Comparison of ENCODE assay signal across 19 cellular contexts in the genomic region with DNA sequence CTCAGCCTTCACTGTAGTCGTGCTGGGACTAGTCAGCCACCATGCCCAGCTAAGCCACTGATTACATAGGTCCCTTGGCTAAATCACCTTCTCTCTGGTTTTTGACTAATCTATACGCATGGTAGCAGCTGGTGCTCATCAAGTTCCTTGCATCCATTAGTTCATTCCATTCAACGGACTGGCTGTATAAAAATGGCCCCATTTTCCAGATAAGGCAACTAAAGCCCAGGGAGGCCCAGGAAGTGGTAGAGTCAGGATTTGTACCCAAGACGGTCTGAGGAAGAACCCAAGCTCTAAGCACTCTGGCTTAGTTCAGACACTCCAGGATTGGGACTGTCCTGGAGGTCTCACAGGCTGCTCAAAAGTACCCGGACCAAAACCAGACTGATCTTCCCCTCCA. TPM values are rescaled to one million over a fixed set of nuclear protein-coding genes. Genes with fewer than 3 reads are reported as not detected.
A peak's percentile ranks its signal among the peaks of the same experiment; 100 is the strongest.
DNase-seq lines count a peak whose midpoint lies in the region; ATAC-seq, FAIRE-seq and TF ChIP-seq lines count a peak whose summit lies in the region.
"Had no signal": no experiment of that assay in that cellular context is flagged by ENCODE, and none has a peak within 500 bp of the region (broad histone marks: within the 10 kb centered on the region; RNA-seq: fewer than 3 reads in every experiment).

No MANE protein-coding gene starts in this region.

- in situ Hi-C loops in K562 (cut with MboI): no loop called here

- WGBS in K562 (ENCODE audit: insufficient coverage, low coverage, missing lambda C conversion rate): 70% methylated on average over 5 of the region's 5 CpGs

- H3K27ac Mint-ChIP-seq in T-helper 2 cell treated with Interferon-gamma antibody and Interleukin-4, amounts not matched to agents 5 μg/mL and 100 μg/mL, for 36 hours: peak overlapping the region; percentile 83
- H3K27ac Mint-ChIP-seq in GM23338: 0 out of 2 replicates have a peak overlapping the region, but pooled peaks have one; percentile 27
- H3K27ac Mint-ChIP-seq in CD4-positive, alpha-beta memory T cell: peak overlapping the region in 3 of 7 donors; percentile 32 to 60 (median 58)
- H3K27ac Mint-ChIP-seq in naive thymus-derived CD8-positive, alpha-beta T cell: peak overlapping the region in 2 of 10 donors; percentile 31 to 35
- H3K27ac Mint-ChIP-seq: activated B cell treated with CpG ODN at 0.5 μM for 24 hours, memory B cell, nephron had no signal

- BruUV-seq in K562 (replicated peaks; lab: Mats Ljungman, UMichigan): no TSS peak

- H3K27me3 Mint-ChIP-seq in T-helper 2 cell treated with Interferon-gamma antibody and Interleukin-4, amounts not matched to agents 5 μg/mL and 100 μg/mL, for 36 hours (ENCODE audit: low read depth): no peaks in the 10 kb centered on the region
- H3K27me3 Mint-ChIP-seq in GM23338 (ENCODE audit: insufficient read depth, low read depth, poor library complexity): peaks cover 10% of the 10 kb centered on the region
- H3K27me3 Mint-ChIP-seq in CD4-positive, alpha-beta memory T cell: no peaks in the 10 kb centered on the region
- no peaks in the 10 kb centered on the region for H3K27me3 Mint-ChIP-seq in naive thymus-derived CD8-positive, alpha-beta T cell
- H3K27me3 Mint-ChIP-seq: activated B cell treated with CpG ODN at 0.5 μM for 24 hours, memory B cell had no signal

- H3K27me3 ChIP-seq in GM23338 (ENCODE audit: insufficient read depth): no peaks in the 10 kb centered on the region
- no peaks in the 10 kb centered on the region for H3K27me3 ChIP-seq in K562 (ENCODE audit: control insufficient read depth in 2 of 2, insufficient read depth in 2 of 2, low read length in 2 of 2)
- no peaks in the 10 kb centered on the region for H3K27me3 ChIP-seq in CD4-positive, alpha-beta memory T cell (ENCODE audit: insufficient read depth, low read length)
- H3K27me3 ChIP-seq: hepatocyte, upper lobe of right lung had no signal

- no peaks in the 10 kb centered on the region for H3K9me2 ChIP-seq in GM23338 (ENCODE audit: insufficient read depth)

- no peak for TF ChIP-seq CTCF in GM23338 (conservative IDR thresholded peaks at IDR 0.05; ENCODE audit: low read depth in 2 of 2)
- TF ChIP-seq CTCF in K562 (IDR thresholded peaks at IDR 0.05 in 2 of 3, conservative IDR thresholded peaks at IDR 0.05 in 1 of 3; ENCODE audit: insufficient read depth in 2 of 3, low read depth in 1 of 3, low read length in 3 of 3): no peak

- H2AFZ ChIP-seq in GM23338: no peak overlapping the region
- no peak overlapping the region for H2AFZ ChIP-seq in K562 (ENCODE audit: low read depth, low read length)
- H2AFZ ChIP-seq: hepatocyte had no signal

- peaks cover 49% of the 10 kb centered on the region for H3K36me3 Mint-ChIP-seq in T-helper 2 cell treated with Interferon-gamma antibody and Interleukin-4, amounts not matched to agents 5 μg/mL and 100 μg/mL, for 36 hours (ENCODE audit: low read depth)
- peaks cover 33% of the 10 kb centered on the region for H3K36me3 Mint-ChIP-seq in GM23338 (ENCODE audit: low read depth)
- no peaks in the 10 kb centered on the region for H3K36me3 Mint-ChIP-seq in CD4-positive, alpha-beta memory T cell
- no peaks in the 10 kb centered on the region for H3K36me3 Mint-ChIP-seq in naive thymus-derived CD8-positive, alpha-beta T cell
- H3K36me3 Mint-ChIP-seq: memory B cell had no signal

- DNase-seq in T-helper 2 cell treated with Interferon-gamma antibody and Interleukin-4, amounts not matched to agents 5 μg/mL and 100 μg/mL, for 36 hours (ENCODE audit: low spot score): no peak
- DNase-seq in T-helper 2 cell (no peak), GM23338 (ENCODE audit: low spot score) (no peak), K562 (ENCODE audit: extremely low read depth in 1 of 4, low spot score in 3 of 4) (no peak)
- no peak for DNase-seq in CD4-positive, alpha-beta memory T cell
- no peak for DNase-seq in naive thymus-derived CD8-positive, alpha-beta T cell
- DNase-seq: activated B cell treated with CpG ODN at 0.5 μM for 24 hours; amniotic stem cell; central memory CD4-positive, alpha-beta T cell; DMS79 treated with DMSO at 0.1 percent for 48 hours; stimulated activated CD4-positive, alpha-beta T cell treated with anti-CD3 and anti-CD28 coated beads, Interleukin-12 subunit alpha, Interleukin-12 subunit beta, amount 100 ng/mL, for 4 hours; stimulated activated naive CD8-positive, alpha-beta T cell treated with anti-CD3 and anti-CD28 coated beads, Interleukin-15, Interleukin-2, amounts not matched to agents 100 U/mL and 50 U/mL, for 24 hours; upper lobe of right lung had no signal

- H3F3A ChIP-seq in GM23338 (replicated peaks; ENCODE audit: low read depth): 0 out of 2 replicates have a peak, but pooled peaks cover 6% of the 10 kb centered on the region

- peak overlapping the region; percentile 59 for H3K4me3 Mint-ChIP-seq in T-helper 2 cell treated with Interferon-gamma antibody and Interleukin-4, amounts not matched to agents 5 μg/mL and 100 μg/mL, for 36 hours
- no peak overlapping the region for H3K4me3 Mint-ChIP-seq in GM23338
- no peak overlapping the region for H3K4me3 Mint-ChIP-seq in CD4-positive, alpha-beta memory T cell
- H3K4me3 Mint-ChIP-seq in naive thymus-derived CD8-positive, alpha-beta T cell: no peak overlapping the region
- H3K4me3 Mint-ChIP-seq: activated B cell treated with CpG ODN at 0.5 μM for 24 hours, memory B cell, nephron had no signal

- H3K9me3 Mint-ChIP-seq in T-helper 2 cell treated with Interferon-gamma antibody and Interleukin-4, amounts not matched to agents 5 μg/mL and 100 μg/mL, for 36 hours: no peaks in the 10 kb centered on the region
- no peaks in the 10 kb centered on the region; the same call in 2 of the 3 replicates for H3K9me3 Mint-ChIP-seq in GM23338
- no peaks in the 10 kb centered on the region for H3K9me3 Mint-ChIP-seq in CD4-positive, alpha-beta memory T cell
- no peaks in the 10 kb centered on the region for H3K9me3 Mint-ChIP-seq in naive thymus-derived CD8-positive, alpha-beta T cell
- H3K9me3 Mint-ChIP-seq: activated B cell treated with CpG ODN at 0.5 μM for 24 hours, memory B cell, nephron had no signal

- no peaks in the 10 kb centered on the region for H3K9me3 ChIP-seq in K562 (replicated peaks; ENCODE audit: control insufficient read depth, insufficient read depth, low read depth, low read length)
- H3K9me3 ChIP-seq in CD4-positive, alpha-beta memory T cell (ENCODE audit: control insufficient read depth in 1 of 2, low read length in 2 of 2): no peaks in the 10 kb centered on the region
- H3K9me3 ChIP-seq: upper lobe of right lung had no signal

- peaks cover 39% of the 10 kb centered on the region for H3K79me2 ChIP-seq in GM23338 (replicated peaks; ENCODE audit: insufficient read depth)
- peaks cover 35% of the 10 kb centered on the region for H3K79me2 ChIP-seq in K562 (ENCODE audit: control insufficient read depth, insufficient read depth, low read length)

- TF ChIP-seq RAD21 in K562 (CRISPR knock-in tag; conservative IDR thresholded peaks at IDR 0.05 in 1 of 2, IDR thresholded peaks at IDR 0.05 in 1 of 2): no peak

- H3K27ac ChIP-seq in GM23338 (ENCODE audit: low read depth): no peak overlapping the region
- H3K27ac ChIP-seq in K562 (ENCODE audit: extremely low read depth, low read depth, low read length): no peak overlapping the region
- no peak overlapping the region for H3K27ac ChIP-seq in CD4-positive, alpha-beta memory T cell (ENCODE audit: low read depth, low read length)
- H3K27ac ChIP-seq: C4-2B, hepatocyte, upper lobe of right lung had no signal

- H3K9ac ChIP-seq in K562 (ENCODE audit: insufficient read depth in 1 of 2, low read depth in 2 of 2, low read length in 2 of 2): peak overlapping the region in 1 of 2 experiments; percentile 29; a peak in 1 of 4 replicates

- POLR2A ChIA-PET in K562 (lab: Yijun Ruan, JAX): interaction anchor here (0.6 to 2.2 kb wide), 6 partner anchors 8 to 1033 kb away, joined by 3 to 11 read pairs (median 6); partner anchors contain the start of genes ACTL10 and ZNF341
- POLR2A ChIA-PET in CD4-positive, alpha-beta memory T cell (lab: Charles Lee; ENCODE audit: partially characterized antibody): interaction anchor here (1.2 to 5.3 kb wide), 5 partner anchors 14 to 431 kb away, joined by 3 to 122 read pairs (median 7); partner anchors contain the start of genes ACTL10, C20orf144, EIF2S2 and PXMP4
- POLR2A ChIA-PET in naive thymus-derived CD8-positive, alpha-beta T cell (lab: Charles Lee): interaction anchor here (0.5 to 5.6 kb wide), 3 partner anchors 14 to 48 kb away, joined by 4 to 21 read pairs (median 21); partner anchors contain the start of genes ACTL10 and C20orf144

- TF ChIP-seq POLR2A in K562 (conservative IDR thresholded peaks at IDR 0.05): no peak

- no peak overlapping the region for H3K4me2 ChIP-seq in GM23338
- H3K4me2 ChIP-seq in K562 (ENCODE audit: insufficient read depth, low read length): no peak overlapping the region
- H3K4me2 ChIP-seq: hepatocyte had no signal

- H3K4me1 ChIP-seq in GM23338 (ENCODE audit: insufficient read depth) (peaks cover 6% of the 10 kb centered on the region; the same call in 1 of the 2 replicates), K562 (replicated peaks in 1 of 2; ENCODE audit: control insufficient read depth in 2 of 2, insufficient read depth in 2 of 2, low read length in 2 of 2) (peaks cover 9 to 46% of the 10 kb centered on the region in 2 experiments)
- peaks cover 50% of the 10 kb centered on the region for H3K4me1 ChIP-seq in CD4-positive, alpha-beta memory T cell (ENCODE audit: insufficient read depth, low read length)

- TF ChIP-seq EP300 in K562 (IDR thresholded peaks at IDR 0.05; ENCODE audit: low read length): no peak

- intact Hi-C loops in K562 (cut with micrococcal nuclease): no loop called here
- intact Hi-C loops in CD4-positive, alpha-beta memory T cell (cut with micrococcal nuclease): no loop called here

- H3K4me1 Mint-ChIP-seq in T-helper 2 cell treated with Interferon-gamma antibody and Interleukin-4, amounts not matched to agents 5 μg/mL and 100 μg/mL, for 36 hours (ENCODE audit: low read depth): peaks cover 58% of the 10 kb centered on the region
- peaks cover 20% of the 10 kb centered on the region for H3K4me1 Mint-ChIP-seq in GM23338
- H3K4me1 Mint-ChIP-seq in CD4-positive, alpha-beta memory T cell: peaks cover 23 to 63% (median 44%) of the 10 kb centered on the region in 4 donors
- peaks cover 8 to 41% (median 24%) of the 10 kb centered on the region in 4 donors for H3K4me1 Mint-ChIP-seq in naive thymus-derived CD8-positive, alpha-beta T cell

- no peak for ATAC-seq in GM23338
- ATAC-seq in K562: no peak
- no peak for ATAC-seq in naive thymus-derived CD8-positive, alpha-beta T cell
- ATAC-seq: stimulated activated naive CD8-positive, alpha-beta T cell treated with anti-CD3 and anti-CD28 coated beads, Interleukin-15, Interleukin-2, amounts not matched to agents 100 U/mL and 50 U/mL, for 24 hours; upper lobe of right lung had no signal

- no peak for FAIRE-seq in K562 (lab: Jason Lieb, UNC)
- FAIRE-seq: keratinocyte had no signal

- CTCF ChIA-PET in K562 (lab: Yijun Ruan, JAX; ENCODE audit: low intra/inter-chr PET ratio): no interaction called here
- CTCF ChIA-PET in CD4-positive, alpha-beta memory T cell (lab: Charles Lee; ENCODE audit: partially characterized antibody): interaction anchor here (1.0 to 6.5 kb wide), 3 partner anchors 14 to 238 kb away, joined by 3 to 88 read pairs (median 6); partner anchors contain the start of genes ACTL10 and SNTA1

- H3K36me3 ChIP-seq in GM23338 (ENCODE audit: insufficient read depth) (peaks cover 4% of the 10 kb centered on the region; the same call in 1 of the 2 replicates), K562 (ENCODE audit: control insufficient read depth, insufficient read depth, low read length) (peaks cover 52% of the 10 kb centered on the region; the same call in 2 of the 3 replicates)
- no peaks in the 10 kb centered on the region for H3K36me3 ChIP-seq in CD4-positive, alpha-beta memory T cell (ENCODE audit: insufficient read depth, low read length)
- H3K36me3 ChIP-seq: upper lobe of right lung had no signal

- no peak overlapping the region for H3K4me3 ChIP-seq in GM23338
- H3K4me3 ChIP-seq in K562: no peak overlapping the region
- no peak overlapping the region for H3K4me3 ChIP-seq in CD4-positive, alpha-beta memory T cell (ENCODE audit: low read length in 2 of 2)
- H3K4me3 ChIP-seq: hepatocyte, upper lobe of right lung had no signal

- H3K9me1 ChIP-seq in K562 (ENCODE audit: control insufficient read depth, insufficient read depth, low read length): no peaks in the 10 kb centered on the region

- H4K20me1 ChIP-seq in GM23338 (replicated peaks; ENCODE audit: insufficient read depth) (peaks cover 31% of the 10 kb centered on the region; the same call in 1 of the 2 replicates), K562 (replicated peaks; ENCODE audit: control insufficient read depth, insufficient read depth, low read length) (peaks cover 28% of the 10 kb centered on the region; the same call in 1 of the 2 replicates)

RNA-seq across cellular contexts. Expression of gene E2F1, which starts 4.9 kb away (rescaled TPM):
- total RNA-seq in GM23338 (2014; rRNA removed; shearing (Covaris generic)): 42.6 and 45.0 TPM in 2 replicates
- polyA plus RNA-seq in GM23338 (2016; fragmentation: Nextera tagmentation; extraction: Ambion mirVana) (12.1 and 13.9 TPM in 2 replicates), K562 (2011; rRNA removed) (12.7 and 19.3 TPM in 2 replicates), K562 (2014; fragmentation: Illumina TruSeq; extraction: Trizol) (13.1 and 17.8 TPM in 2 replicates), K562 (2014; fragmentation: Nextera tagmentation; extraction: Ambion mirVana) (under 1 TPM; 0.14 to 0.39 TPM), K562 (2014; rRNA removed) (28.9 and 30.6 TPM in 2 replicates)
- total RNA-seq in K562 (2011; cell fraction: chromatin; rRNA removed; ENCODE audit: low replicate concordance): 22.9 and 54.8 TPM in 2 replicates
- total RNA-seq in K562 (2011; cell fraction: nucleolus; rRNA removed): 31.2 and 33.7 TPM in 2 replicates
- total RNA-seq in K562 (2011; cell fraction: nucleoplasm; rRNA removed): 28.2 and 29.0 TPM in 2 replicates
- total RNA-seq in K562 (2014; rRNA removed) (17.3 and 23.4 TPM in 2 replicates), K562 (2014; rRNA removed; fragmentation: Illumina TruSeq; extraction: Trizol) (9.0 and 10.8 TPM in 2 replicates), K562 (2015; rRNA removed; fragmentation: Illumina TruSeq; extraction: Trizol) (14.9 and 15.3 TPM in 2 replicates), K562 (2021) (24.6 and 25.3 TPM in 2 replicates)
- 17.7 and 20.9 TPM in 2 replicates for polyA plus RNA-seq in K562 (2011; cell fraction: cytosol; rRNA removed)
- 74.3 and 91.0 TPM in 2 replicates for polyA plus RNA-seq in K562 (2011; cell fraction: nucleus; rRNA removed)
- 16.3 and 25.0 TPM in 2 replicates for polyA plus RNA-seq in K562 (2012)
- polyA minus RNA-seq in K562 (2011; rRNA and poly(A)+ RNA removed): 5.8 and 8.2 TPM in 2 replicates
- polyA minus RNA-seq in K562 (2011; cell fraction: cytosol; rRNA and poly(A)+ RNA removed): 7.7 and 8.5 TPM in 2 replicates
- 9.3 and 10.3 TPM in 2 replicates for polyA minus RNA-seq in K562 (2011; cell fraction: nucleus; rRNA and poly(A)+ RNA removed)
- total RNA-seq in CD4-positive, alpha-beta memory T cell: 1 to 10 TPM; 2.2 to 2.6 TPM
- polyA plus RNA-seq in CD4-positive, alpha-beta memory T cell: under 1 TPM; 0.46 to 0.89 TPM
- total RNA-seq in naive thymus-derived CD8-positive, alpha-beta T cell: 1 to 10 TPM; 1.3 to 1.4 TPM
- polyA plus RNA-seq in naive thymus-derived CD8-positive, alpha-beta T cell: under 1 TPM; 0.19 to 0.49 (median 0.34) TPM

RNA-seq across cellular contexts. Expression of gene NECAB3, which starts 7.1 kb away (rescaled TPM):
- total RNA-seq in GM23338 (2014; rRNA removed; shearing (Covaris generic)): 28.4 TPM in 2 replicates
- polyA plus RNA-seq in GM23338 (2016; fragmentation: Nextera tagmentation; extraction: Ambion mirVana) (8.5 and 13.4 TPM in 2 replicates), K562 (2011; rRNA removed) (25.6 and 32.7 TPM in 2 replicates), K562 (2014; fragmentation: Illumina TruSeq; extraction: Trizol) (35.8 and 37.6 TPM in 2 replicates), K562 (2014; fragmentation: Nextera tagmentation; extraction: Ambion mirVana) (1 to 10 TPM in 1 of 2 experiments, under 1 TPM in 1; 0.94 to 1.9 TPM), K562 (2014; rRNA removed) (63.3 and 67.6 TPM in 2 replicates)
- 164 and 323 TPM in 2 replicates for total RNA-seq in K562 (2011; cell fraction: chromatin; rRNA removed; ENCODE audit: low replicate concordance)
- 194 and 203 TPM in 2 replicates for total RNA-seq in K562 (2011; cell fraction: nucleolus; rRNA removed)
- 200 and 230 TPM in 2 replicates for total RNA-seq in K562 (2011; cell fraction: nucleoplasm; rRNA removed)
- total RNA-seq in K562 (2014; rRNA removed) (52.0 and 74.0 TPM in 2 replicates), K562 (2014; rRNA removed; fragmentation: Illumina TruSeq; extraction: Trizol) (16.0 and 17.8 TPM in 2 replicates), K562 (2015; rRNA removed; fragmentation: Illumina TruSeq; extraction: Trizol) (31.5 and 36.5 TPM in 2 replicates), K562 (2021) (57.1 and 57.8 TPM in 2 replicates)
- 33.9 and 111 TPM in 2 replicates for polyA plus RNA-seq in K562 (2011; cell fraction: cytosol; rRNA removed)
- polyA plus RNA-seq in K562 (2011; cell fraction: nucleus; rRNA removed): 181 and 337 TPM in 2 replicates
- 35.0 and 54.7 TPM in 2 replicates for polyA plus RNA-seq in K562 (2012)
- 21.3 and 27.3 TPM in 2 replicates for polyA minus RNA-seq in K562 (2011; rRNA and poly(A)+ RNA removed)
- polyA minus RNA-seq in K562 (2011; cell fraction: cytosol; rRNA and poly(A)+ RNA removed): 12.6 and 18.7 TPM in 2 replicates
- polyA minus RNA-seq in K562 (2011; cell fraction: nucleus; rRNA and poly(A)+ RNA removed): 66.9 and 76.9 TPM in 2 replicates
- 10 to 100 TPM; 23.3 to 23.4 TPM for total RNA-seq in CD4-positive, alpha-beta memory T cell
- polyA plus RNA-seq in CD4-positive, alpha-beta memory T cell: 1 to 10 TPM; 2.0 to 2.5 TPM
- total RNA-seq in naive thymus-derived CD8-positive, alpha-beta T cell: 10 to 100 TPM; 10.8 to 12.8 TPM
- polyA plus RNA-seq in naive thymus-derived CD8-positive, alpha-beta T cell: 1 to 10 TPM; 1.1 to 1.8 (median 1.4) TPM

RNA-seq across cellular contexts. Expression of gene ACTL10, which starts 14.5 kb away (rescaled TPM):
- 0.08 and 1.9 TPM in 2 replicates for total RNA-seq in GM23338 (2014; rRNA removed; shearing (Covaris generic))
- polyA plus RNA-seq in GM23338 (2016; fragmentation: Nextera tagmentation; extraction: Ambion mirVana) (0.66 and 0.71 TPM in 2 replicates), K562 (2011; rRNA removed) (not detected in 2 replicates), K562 (2014; fragmentation: Illumina TruSeq; extraction: Trizol) (not detected in 2 replicates), K562 (2014; fragmentation: Nextera tagmentation; extraction: Ambion mirVana) (not detected), K562 (2014; rRNA removed) (0.07 and 0.13 TPM in 2 replicates)
- not detected in 2 replicates for total RNA-seq in K562 (2011; cell fraction: chromatin; rRNA removed; ENCODE audit: low replicate concordance)
- 0.33 TPM in 1 of 2 replicates, not detected in the other for total RNA-seq in K562 (2011; cell fraction: nucleolus; rRNA removed)
- not detected in 2 replicates for total RNA-seq in K562 (2011; cell fraction: nucleoplasm; rRNA removed)
- total RNA-seq in K562 (2014; rRNA removed) (0.14 TPM in 1 of 2 replicates, not detected in the other), K562 (2014; rRNA removed; fragmentation: Illumina TruSeq; extraction: Trizol) (not detected in 2 replicates), K562 (2015; rRNA removed; fragmentation: Illumina TruSeq; extraction: Trizol) (not detected in 2 replicates), K562 (2021) (0.11 TPM in 1 of 2 replicates, not detected in the other)
- polyA plus RNA-seq in K562 (2011; cell fraction: cytosol; rRNA removed): 0.04 TPM in 1 of 2 replicates, not detected in the other
- polyA plus RNA-seq in K562 (2011; cell fraction: nucleus; rRNA removed): 0.10 TPM in 1 of 2 replicates, not detected in the other
- 0.13 and 0.29 TPM in 2 replicates for polyA plus RNA-seq in K562 (2012)
- polyA minus RNA-seq in K562 (2011; rRNA and poly(A)+ RNA removed): not detected in 2 replicates
- polyA minus RNA-seq in K562 (2011; cell fraction: cytosol; rRNA and poly(A)+ RNA removed): not detected in 2 replicates
- polyA minus RNA-seq in K562 (2011; cell fraction: nucleus; rRNA and poly(A)+ RNA removed): not detected in 2 replicates
- 1 to 10 TPM; 5.5 to 6.0 TPM for total RNA-seq in CD4-positive, alpha-beta memory T cell
- polyA plus RNA-seq in CD4-positive, alpha-beta memory T cell: 1 to 10 TPM; 1.7 to 5.3 TPM
- 1 to 10 TPM; 3.7 to 4.5 TPM for total RNA-seq in naive thymus-derived CD8-positive, alpha-beta T cell
- polyA plus RNA-seq in naive thymus-derived CD8-positive, alpha-beta T cell: 1 to 10 TPM; 1.8 to 3.2 (median 1.9) TPM
- total RNA-seq: A172 had no signal

RNA-seq across cellular contexts. Expression of gene C20orf144, which starts 19.2 kb away (rescaled TPM):
- 0.66 TPM in 1 of 2 replicates, not detected in the other for total RNA-seq in GM23338 (2014; rRNA removed; shearing (Covaris generic))
- polyA plus RNA-seq in GM23338 (2016; fragmentation: Nextera tagmentation; extraction: Ambion mirVana) (0.10 and 0.26 TPM in 2 replicates), K562 (2011; rRNA removed) (0.10 and 0.11 TPM in 2 replicates), K562 (2014; fragmentation: Illumina TruSeq; extraction: Trizol) (0.12 and 0.22 TPM in 2 replicates), K562 (2014; fragmentation: Nextera tagmentation; extraction: Ambion mirVana) (under 1 TPM in 1 of 2 experiments, not detected in 1; 0.04 TPM), K562 (2014; rRNA removed) (0.16 and 0.23 TPM in 2 replicates)
- 0.60 TPM in 1 of 2 replicates, not detected in the other for total RNA-seq in K562 (2011; cell fraction: chromatin; rRNA removed; ENCODE audit: low replicate concordance)
- 0.83 and 1.1 TPM in 2 replicates for total RNA-seq in K562 (2011; cell fraction: nucleolus; rRNA removed)
- total RNA-seq in K562 (2011; cell fraction: nucleoplasm; rRNA removed): 0.66 and 1.3 TPM in 2 replicates
- total RNA-seq in K562 (2014; rRNA removed) (0.16 TPM in 1 of 2 replicates, not detected in the other), K562 (2014; rRNA removed; fragmentation: Illumina TruSeq; extraction: Trizol) (0.11 and 0.16 TPM in 2 replicates), K562 (2015; rRNA removed; fragmentation: Illumina TruSeq; extraction: Trizol) (0.11 and 0.23 TPM in 2 replicates), K562 (2021) (0.11 and 0.16 TPM in 2 replicates)
- 0.13 and 0.16 TPM in 2 replicates for polyA plus RNA-seq in K562 (2011; cell fraction: cytosol; rRNA removed)
- polyA plus RNA-seq in K562 (2011; cell fraction: nucleus; rRNA removed): 0.18 TPM in 2 replicates
- polyA plus RNA-seq in K562 (2012): 0.23 and 0.54 TPM in 2 replicates
- polyA minus RNA-seq in K562 (2011; rRNA and poly(A)+ RNA removed): 0.28 TPM in 1 of 2 replicates, not detected in the other
- polyA minus RNA-seq in K562 (2011; cell fraction: cytosol; rRNA and poly(A)+ RNA removed): not detected in 2 replicates
- 0.33 and 0.40 TPM in 2 replicates for polyA minus RNA-seq in K562 (2011; cell fraction: nucleus; rRNA and poly(A)+ RNA removed)
- under 1 TPM; 0.61 TPM for total RNA-seq in CD4-positive, alpha-beta memory T cell
- polyA plus RNA-seq in CD4-positive, alpha-beta memory T cell: not detected
- total RNA-seq in naive thymus-derived CD8-positive, alpha-beta T cell: under 1 TPM; 0.38 to 0.47 TPM
- polyA plus RNA-seq in naive thymus-derived CD8-positive, alpha-beta T cell: not detected
- total RNA-seq: A172 had no signal

RNA-seq across cellular contexts. Expression of gene PXMP4, which starts 38.8 kb away (rescaled TPM):
- 0.39 and 1.2 TPM in 2 replicates for total RNA-seq in GM23338 (2014; rRNA removed; shearing (Covaris generic))
- polyA plus RNA-seq in GM23338 (2016; fragmentation: Nextera tagmentation; extraction: Ambion mirVana): 2.7 and 3.5 TPM in 2 replicates
- total RNA-seq in K562 (2011; cell fraction: chromatin; rRNA removed; ENCODE audit: low replicate concordance): 5.6 and 15.2 TPM in 2 replicates
- 8.7 and 9.8 TPM in 2 replicates for total RNA-seq in K562 (2011; cell fraction: nucleolus; rRNA removed)
- 9.0 and 12.0 TPM in 2 replicates for total RNA-seq in K562 (2011; cell fraction: nucleoplasm; rRNA removed)
- 5.6 and 9.1 TPM in 2 replicates for total RNA-seq in K562 (2014; rRNA removed)
- 3.6 and 4.8 TPM in 2 replicates for total RNA-seq in K562 (2014; rRNA removed; fragmentation: Illumina TruSeq; extraction: Trizol)
- total RNA-seq in K562 (2015; rRNA removed; fragmentation: Illumina TruSeq; extraction: Trizol): 4.4 and 6.7 TPM in 2 replicates
- 11.4 and 12.6 TPM in 2 replicates for total RNA-seq in K562 (2021)
- polyA plus RNA-seq in K562 (2011; rRNA removed): 6.7 and 7.3 TPM in 2 replicates
- polyA plus RNA-seq in K562 (2011; cell fraction: cytosol; rRNA removed): 12.4 and 17.3 TPM in 2 replicates
- polyA plus RNA-seq in K562 (2011; cell fraction: nucleus; rRNA removed): 10.1 and 11.6 TPM in 2 replicates
- 9.3 and 12.6 TPM in 2 replicates for polyA plus RNA-seq in K562 (2012)
- polyA plus RNA-seq in K562 (2014; fragmentation: Illumina TruSeq; extraction: Trizol): 9.8 and 10.4 TPM in 2 replicates
- 10 to 100 TPM; 24.4 to 29.1 TPM for polyA plus RNA-seq in K562 (2014; fragmentation: Nextera tagmentation; extraction: Ambion mirVana)
- 5.7 and 6.8 TPM in 2 replicates for polyA plus RNA-seq in K562 (2014; rRNA removed)
- 4.0 and 5.7 TPM in 2 replicates for polyA minus RNA-seq in K562 (2011; rRNA and poly(A)+ RNA removed)
- 6.6 and 7.5 TPM in 2 replicates for polyA minus RNA-seq in K562 (2011; cell fraction: cytosol; rRNA and poly(A)+ RNA removed)
- polyA minus RNA-seq in K562 (2011; cell fraction: nucleus; rRNA and poly(A)+ RNA removed): 3.0 TPM in 2 replicates
- total RNA-seq in CD4-positive, alpha-beta memory T cell: 10 to 100 TPM; 15.7 to 16.3 TPM
- 10 to 100 TPM in 1 of 2 donors, 1 to 10 TPM in 1; 6.3 to 16.4 TPM for polyA plus RNA-seq in CD4-positive, alpha-beta memory T cell
- 10 to 100 TPM; 10.7 to 12.1 TPM for total RNA-seq in naive thymus-derived CD8-positive, alpha-beta T cell
- polyA plus RNA-seq in naive thymus-derived CD8-positive, alpha-beta T cell: 10 to 100 TPM in 2 of 3 donors, 1 to 10 TPM in 1; 8.9 to 16.1 (median 16.0) TPM
